In genomic region chr6:85592044-85592443, GRCh38 we compare ENCODE assay signal across 8 cellular contexts. TPM values are rescaled to one million over a fixed set of nuclear protein-coding genes. Genes with fewer than 3 reads are reported as not detected.
DNase-seq lines count a peak whose midpoint lies in the region; ATAC-seq, FAIRE-seq and TF ChIP-seq lines count a peak whose summit lies in the region.

No MANE protein-coding gene starts in this region.

- TF ChIP-seq CTCF in AG04450 (IDR thresholded peaks at IDR 0.05; ENCODE audit: low read depth, low read length): no peak
- TF ChIP-seq CTCF in H9 (conservative IDR thresholded peaks at IDR 0.05): no peak
- TF ChIP-seq CTCF in ascending aorta (IDR thresholded peaks at IDR 0.05): no peak
- TF ChIP-seq CTCF in spleen (IDR thresholded peaks at IDR 0.05 in 8 of 11, conservative IDR thresholded peaks at IDR 0.05 in 3 of 11): no peak

- POLR2A ChIA-PET in AG04450 (lab: Yijun Ruan, JAX): no interaction called here

- no peaks in the 10 kb centered on the region for H3K27me3 ChIP-seq in AG04450 (ENCODE audit: control insufficient read depth, insufficient read depth, low read length)
- no peaks in the 10 kb centered on the region for H3K27me3 ChIP-seq in H9 (ENCODE audit: insufficient read depth, low read length)
- no peaks in the 10 kb centered on the region for H3K27me3 ChIP-seq in ascending aorta
- H3K27me3 ChIP-seq in mucosa of stomach (ENCODE audit: control insufficient read depth, insufficient read depth, low read length): no peaks in the 10 kb centered on the region
- H3K27me3 ChIP-seq in spleen (replicated peaks in 1 of 7): no peaks in the 10 kb centered on the region

- no peak overlapping the region for H3K18ac ChIP-seq in H9 (ENCODE audit: insufficient read length, low read depth, low read length)

- no peak for TF ChIP-seq POLR2A in spleen (IDR thresholded peaks at IDR 0.05)

- H3K4me3 ChIP-seq in AG04450 (ENCODE audit: low read depth, low read length) (peak overlapping the region; percentile 23; the same call in 1 of the 2 replicates), ascending aorta (peak overlapping the region; percentile 66 to 87), mucosa of stomach (ENCODE audit: low read length) (peak overlapping the region; percentile 6), spleen (peak overlapping the region in 2 of 8 donors; percentile 84 to 87)

- no peak for FAIRE-seq in frontal cortex (lab: Jason Lieb, UNC)

- no peak overlapping the region for H3K9ac ChIP-seq in H9 (ENCODE audit: extremely low read depth, insufficient read length, low read length)
- no peak overlapping the region for H3K9ac ChIP-seq in mucosa of stomach (ENCODE audit: low read length)

- H3K4me1 Mint-ChIP-seq in H9: peaks cover 12 to 15% of the 10 kb centered on the region in 2 experiments

- no peak overlapping the region for H2BK20ac ChIP-seq in H9 (ENCODE audit: low read depth, low read length, poor library complexity, severe bottlenecking)

- no peak overlapping the region for H3K56ac ChIP-seq in H9 (ENCODE audit: insufficient read length, low read depth, low read length)

- H3K27ac ChIP-seq in AG04450 (ENCODE audit: low read depth, low read length) (no peak overlapping the region), H9 (ENCODE audit: insufficient read length, low read depth, low read length) (no peak overlapping the region), ascending aorta (no peak overlapping the region), spleen (no peak overlapping the region)

- H3K4me2 ChIP-seq in H9 (ENCODE audit: insufficient read depth, insufficient read length, low read length): no peak overlapping the region

- no peaks in the 10 kb centered on the region for H4K20me1 ChIP-seq in H9 (ENCODE audit: control insufficient read depth, insufficient read depth, insufficient read length)

- no peak overlapping the region for H2BK12ac ChIP-seq in H9 (ENCODE audit: insufficient read length, low read depth, low read length)

- no CpG with 5 or more reads among the region's 2 CpGs for WGBS in H9 (ENCODE audit: extremely low coverage, insufficient read length, low lambda C conversion rate)
- WGBS in spleen, 5 donors: 92 to 100% (median 96%) methylated on average over 2 of the region's 2 CpGs

- H3K27me3 Mint-ChIP-seq in H9 (ENCODE audit: low read depth): peaks cover 6% of the 10 kb centered on the region; the same call in 1 of the 2 replicates

- H3K9me3 ChIP-seq in AG04450 (ENCODE audit: control insufficient read depth, insufficient read depth, low read length) (no peaks in the 10 kb centered on the region; the same call in 1 of the 2 replicates), H9 (ENCODE audit: control insufficient read depth, low read depth, low read length) (no peaks in the 10 kb centered on the region), ascending aorta (no peaks in the 10 kb centered on the region), mucosa of stomach (ENCODE audit: control insufficient read depth, low read length) (no peaks in the 10 kb centered on the region), spleen (no peaks in the 10 kb centered on the region)

- H3K14ac ChIP-seq in H9 (ENCODE audit: insufficient read depth, low read length): no peak overlapping the region

- H3K36me3 Mint-ChIP-seq in H9 (ENCODE audit: insufficient read depth in 1 of 3, low read depth in 3 of 3): peaks cover 1 to 8% (median 4%) of the 10 kb centered on the region in 3 experiments; a peak in 5 of 7 replicates

- no peaks in the 10 kb centered on the region for H3K4me1 ChIP-seq in H9 (ENCODE audit: insufficient read depth, low read length)
- H3K4me1 ChIP-seq in ascending aorta: peaks cover 0 to 15% of the 10 kb centered on the region in 2 donors
- H3K4me1 ChIP-seq in mucosa of stomach (ENCODE audit: control insufficient read depth, insufficient read depth, low read length): peaks cover 10% of the 10 kb centered on the region
- peaks cover 9 to 51% (median 32%) of the 10 kb centered on the region in 6 donors for H3K4me1 ChIP-seq in spleen

- DNase-seq in AG04450 (ENCODE audit: low read depth, low spot score): no peak
- no peak for DNase-seq in H9
- no peak for DNase-seq in ascending aorta (ENCODE audit: low spot score in 2 of 2)
- DNase-seq in medulla oblongata (ENCODE audit: extremely low spot score): no peak
- no peak for DNase-seq in frontal cortex (ENCODE audit: low spot score in 2 of 2)
- no peak for DNase-seq in spleen

- no peak overlapping the region for H2BK120ac ChIP-seq in H9 (ENCODE audit: low read depth, low read length, poor library complexity, severe bottlenecking)

- no peaks in the 10 kb centered on the region; the same call in 1 of the 2 replicates for H3K79me2 ChIP-seq in H9 (ENCODE audit: insufficient read depth, low read length)

- H3K4ac ChIP-seq in H9 (ENCODE audit: low read depth, low read length): no peak overlapping the region

- H3K79me1 ChIP-seq in H9 (ENCODE audit: insufficient read depth, low read depth, low read length, poor library complexity, severe bottlenecking): no peaks in the 10 kb centered on the region

- no peak overlapping the region for H2AK5ac ChIP-seq in H9 (ENCODE audit: insufficient read length, low read length)

- H3K23me2 ChIP-seq in H9 (ENCODE audit: insufficient read length, low read depth, low read length, poor library complexity, severe bottlenecking): peaks cover 4% of the 10 kb centered on the region

- no peak overlapping the region for H4K8ac ChIP-seq in H9 (replicated peaks; ENCODE audit: insufficient read length, low read depth, low read length)

- H2BK5ac ChIP-seq in H9 (ENCODE audit: insufficient read length, low read length): no peak overlapping the region

- H3K27ac Mint-ChIP-seq in H9: no peak overlapping the region

- no peak overlapping the region for H3K23ac ChIP-seq in H9 (ENCODE audit: insufficient read length, low read depth, low read length)

- no peak for ATAC-seq in HG02938 (IDR thresholded peaks at IDR 0.05; ENCODE audit: unreplicated experiment)

- no peaks in the 10 kb centered on the region for H3K36me3 ChIP-seq in ascending aorta
- H3K36me3 ChIP-seq in mucosa of stomach (ENCODE audit: control insufficient read depth, insufficient read depth, low read length): no peaks in the 10 kb centered on the region
- peaks cover 0 to 10% (median 1%) of the 10 kb centered on the region in 6 donors for H3K36me3 ChIP-seq in spleen

- H2AFZ ChIP-seq in H9 (ENCODE audit: low read length): no peak overlapping the region

- H4K5ac ChIP-seq in H9 (ENCODE audit: insufficient read length, low read depth, low read length): no peak overlapping the region

- CTCF ChIA-PET in AG04450 (lab: Charles Lee): interaction anchor here (0.6 to 2.2 kb wide), 4 partner anchors 48 to 237 kb away, joined by 3 to 9 read pairs (median 3); no protein-coding TSS in a partner anchor

- H3K9me3 Mint-ChIP-seq in H9: peaks cover 0 to 3% of the 10 kb centered on the region in 2 experiments; a peak in 3 of 5 replicates

- no peak overlapping the region for H2BK15ac ChIP-seq in H9 (ENCODE audit: low read depth, low read length)

- intact Hi-C loops in ascending aorta (cut with DNase I) (loop anchor here (5.0 kb wide), 1 partner anchor 140 kb away; the partner anchor contains the start of gene NT5E), spleen (cut with DNase I; ENCODE audit: low total_unique reads) (loop anchor here (10.0 kb wide), 2 partner anchors 53 to 83 kb away; partner anchors contain the start of gene SYNCRIP)

- H3T11ph ChIP-seq in H9 (ENCODE audit: low read length): no peak overlapping the region

- no peak overlapping the region for H4K91ac ChIP-seq in H9 (ENCODE audit: insufficient read length, low read depth, low read length)

- H3K4me3 Mint-ChIP-seq in H9: peak overlapping the region; percentile 95 to 96

RNA-seq across cellular contexts. Expression of gene SNX14, which starts 1.6 kb away (rescaled TPM):
- polyA plus RNA-seq in AG04450 (2011; rRNA removed) (77.0 and 114 TPM in 2 replicates), spleen (10 to 100 TPM; 72.0 to 92.5 (median 90.4) TPM)
- 36.8 and 83.8 TPM in 2 replicates for polyA minus RNA-seq in AG04450 (2011; rRNA and poly(A)+ RNA removed)
- total RNA-seq in H9 (2021) (33.0 and 35.5 TPM in 2 replicates), ascending aorta (63.2 TPM), frontal cortex (291 TPM), spleen (100 to 1,000 TPM in 3 of 7 donors, 10 to 100 TPM in 4; 63.8 to 170 (median 87.4) TPM)

RNA-seq across cellular contexts. Expression of gene SYNCRIP, which starts 50.6 kb away (rescaled TPM):
- polyA plus RNA-seq in AG04450 (2011; rRNA removed): 38.5 and 40.4 TPM in 2 replicates
- polyA minus RNA-seq in AG04450 (2011; rRNA and poly(A)+ RNA removed): 22.6 and 30.1 TPM in 2 replicates
- 189 and 199 TPM in 2 replicates for total RNA-seq in H9 (2021)
- total RNA-seq in ascending aorta: 25.3 TPM
- total RNA-seq in frontal cortex: 88.5 TPM
- 10 to 100 TPM; 60.0 to 92.1 (median 75.7) TPM for total RNA-seq in spleen
- polyA plus RNA-seq in spleen: 10 to 100 TPM; 21.2 to 33.7 (median 29.0) TPM
